ENCODE assay signal across 12 cellular contexts in genomic region chr6:134938896-134939295, GRCh38. TPM values are rescaled to one million over a fixed set of nuclear protein-coding genes. Genes with fewer than 3 reads are reported as not detected.
DNase-seq lines count a peak whose midpoint lies in the region; ATAC-seq and TF ChIP-seq lines count a peak whose summit lies in the region.
"Had no signal": no experiment of that assay in that cellular context is flagged by ENCODE, and none has a peak within 500 bp of the region (broad histone marks: within the 10 kb centered on the region; RNA-seq: fewer than 3 reads in every experiment).

No MANE protein-coding gene starts in this region.

- H3K4me1 Mint-ChIP-seq in progenitor cell of endocrine pancreas (ENCODE audit: low read depth) = peaks cover 11% of the 10 kb centered on the region

- no peak overlapping the region for H3K4me3 ChIP-seq in Peyer's patch
- H3K4me3 ChIP-seq: lung, spleen had no signal

- DNase-seq in T follicular helper cell (ENCODE audit: low read depth) = peak; percentile 17
- DNase-seq in activated naive CD4-positive, alpha-beta T cell treated with anti-CD3 and anti-CD28 coated beads, Interleukin-2, amount 50 U/mL, for 72 hours (ENCODE audit: low spot score in 2 of 2) = peak; percentile 31 to 70
- DNase-seq in stimulated activated CD8-positive, alpha-beta memory T cell treated with anti-CD3 and anti-CD28 coated beads, Interleukin-12 subunit alpha, Interleukin-12 subunit beta, amount 100 ng/mL, for 1 hour (ENCODE audit: low read depth) = peak; percentile 24
- DNase-seq in DMS53 treated with DMSO at 0.1 percent for 48 hours (lab: John Stamatoyannopoulos, UW; ENCODE audit: unreplicated experiment) = no peak
- no peak for DNase-seq in progenitor cell of endocrine pancreas (ENCODE audit: low spot score, unreplicated experiment)
- no peak for DNase-seq in Peyer's patch
- DNase-seq: NCI-H1092 treated with DMSO at 0.1 percent for 48 hours, spleen had no signal

- H3K27ac Mint-ChIP-seq in activated naive CD4-positive, alpha-beta T cell treated with anti-CD3 and anti-CD28 coated beads, Interleukin-2, amount 50 U/mL, for 72 hours = no peak overlapping the region
- H3K27ac Mint-ChIP-seq in progenitor cell of endocrine pancreas = no peak overlapping the region

- no peaks in the 10 kb centered on the region for H3K9me3 ChIP-seq in Peyer's patch
- H3K9me3 ChIP-seq: spleen had no signal

- H3K27me3 ChIP-seq in Peyer's patch = no peaks in the 10 kb centered on the region
- H3K27me3 ChIP-seq: spleen had no signal

- no peak overlapping the region for H3K4me3 Mint-ChIP-seq in progenitor cell of endocrine pancreas (ENCODE audit: low read depth)

- peaks cover 2% of the 10 kb centered on the region for H3K27me3 Mint-ChIP-seq in progenitor cell of endocrine pancreas

- TF ChIP-seq POLR2A in Peyer's patch (IDR thresholded peaks at IDR 0.05) = no peak

- no peaks in the 10 kb centered on the region for H3K9me3 Mint-ChIP-seq in activated naive CD4-positive, alpha-beta T cell treated with anti-CD3 and anti-CD28 coated beads, Interleukin-2, amount 50 U/mL, for 72 hours
- no peaks in the 10 kb centered on the region for H3K9me3 Mint-ChIP-seq in progenitor cell of endocrine pancreas (ENCODE audit: low read depth)

- ATAC-seq in GM18868 (IDR thresholded peaks at IDR 0.05; ENCODE audit: unreplicated experiment) (peak; percentile 97), HG02885 (IDR thresholded peaks at IDR 0.05; ENCODE audit: poor library complexity, unreplicated experiment) (no peak)
- ATAC-seq in activated naive CD4-positive, alpha-beta T cell treated with anti-CD3 and anti-CD28 coated beads, Interleukin-2, amount 50 U/mL, for 72 hours = peak; percentile 72 to 99

- TF ChIP-seq CTCF in progenitor cell of endocrine pancreas (IDR thresholded peaks at IDR 0.05; ENCODE audit: unreplicated experiment) (no peak), Peyer's patch (IDR thresholded peaks at IDR 0.05) (no peak)

- H3K27ac ChIP-seq in Peyer's patch = no peak overlapping the region
- H3K27ac ChIP-seq: spleen, VCaP had no signal

- H3K4me1 ChIP-seq in Peyer's patch = no peaks in the 10 kb centered on the region

- no peaks in the 10 kb centered on the region for H3K36me3 ChIP-seq in Peyer's patch
- H3K36me3 ChIP-seq: spleen had no signal

- no peaks in the 10 kb centered on the region for H3K36me3 Mint-ChIP-seq in activated naive CD4-positive, alpha-beta T cell treated with anti-CD3 and anti-CD28 coated beads, Interleukin-2, amount 50 U/mL, for 72 hours
- H3K36me3 Mint-ChIP-seq in progenitor cell of endocrine pancreas (ENCODE audit: insufficient read depth) = no peaks in the 10 kb centered on the region

RNA-seq across cellular contexts. Expression of gene ALDH8A1, which starts 11.0 kb away (rescaled TPM):
- 1 to 10 TPM in 1 of 2 donors, under 1 TPM in 1; 0.36 to 3.5 TPM for total RNA-seq in activated naive CD4-positive, alpha-beta T cell treated with anti-CD3 and anti-CD28 coated beads, Interleukin-2, amount 50 U/mL, for 72 hours
- total RNA-seq in progenitor cell of endocrine pancreas (0.40 and 1.5 TPM in 2 replicates), Peyer's patch (under 1 TPM in 2 of 4 donors, not detected in 2; 0.40 to 0.57 TPM)

Comparison
In these comparisons a context has a peak if more than half of its experiments do, and no peak if none do; other contexts are left out.
1. DNase-seq: peak in T follicular helper cell (single experiment), activated naive CD4-positive, alpha-beta T cell treated with anti-CD3 and anti-CD28 coated beads, Interleukin-2, amount 50 U/mL, for 72 hours (2 of 2) and stimulated activated CD8-positive, alpha-beta memory T cell treated with anti-CD3 and anti-CD28 coated beads, Interleukin-12 subunit alpha, Interleukin-12 subunit beta, amount 100 ng/mL, for 1 hour (single experiment); none in DMS53 treated with DMSO at 0.1 percent for 48 hours (single experiment), progenitor cell of endocrine pancreas (single experiment) and Peyer's patch (0 of 3).